ENCODE assay signal across 26 cellular contexts in genomic region chr4:71140563-71140962, GRCh38.
DNase-seq lines count a peak whose midpoint lies in the region; TF ChIP-seq lines count a peak whose summit lies in the region.
"Had no signal": no experiment of that assay in that cellular context is flagged by ENCODE, and none has a peak within 500 bp of the region (broad histone marks: within the 10 kb centered on the region; RNA-seq: fewer than 3 reads in every experiment).

No MANE protein-coding gene starts in this region.

- H3K9me2 ChIP-seq in neural cell (ENCODE audit: insufficient read depth, low read length): no peaks in the 10 kb centered on the region

- H3K9ac ChIP-seq in neural cell (ENCODE audit: low read length): no peak overlapping the region
- H3K9ac ChIP-seq in colonic mucosa (ENCODE audit: low read depth in 2 of 2, low read length in 2 of 2): no peak overlapping the region
- H3K9ac ChIP-seq: BLaER1; BLaER1 treated with 17β-estradiol and CSF1 and Interleukin-3, amounts not matched to agents 10 nM and 100 nM had no signal

- intact Hi-C loops in colonic mucosa (cut with DNase I): no loop called here

- H3K9me3 ChIP-seq in neural cell (ENCODE audit: low read length) (no peaks in the 10 kb centered on the region), colonic mucosa (no peaks in the 10 kb centered on the region)
- H3K9me3 ChIP-seq: A549; BE2C; BLaER1; BLaER1 treated with 17β-estradiol and CSF1 and Interleukin-3, amounts not matched to agents 10 nM and 100 nM; Caco-2 had no signal

- peak overlapping the region; percentile 9 for H3K27ac ChIP-seq in neural cell (ENCODE audit: low read length)
- no peak overlapping the region for H3K27ac ChIP-seq in colonic mucosa
- H3K27ac ChIP-seq: 22Rv1; A549; BLaER1; BLaER1 treated with 17β-estradiol and CSF1 and Interleukin-3, amounts not matched to agents 10 nM and 100 nM; C4-2B had no signal

- TF ChIP-seq CTCF in neural cell (IDR thresholded peaks at IDR 0.05; ENCODE audit: poor library complexity, severe bottlenecking) (no peak), colonic mucosa (IDR thresholded peaks at IDR 0.05) (no peak)

- TF ChIP-seq RAD21 in neural cell (conservative IDR thresholded peaks at IDR 0.05): no peak

- H3K27me3 ChIP-seq in neural cell (ENCODE audit: insufficient read depth, low read depth, low read length): no peaks in the 10 kb centered on the region
- H3K27me3 ChIP-seq in colonic mucosa: no peaks in the 10 kb centered on the region
- H3K27me3 ChIP-seq: BE2C; BLaER1; BLaER1 treated with 17β-estradiol and CSF1 and Interleukin-3, amounts not matched to agents 10 nM and 100 nM had no signal

- H3K36me3 ChIP-seq in neural cell (ENCODE audit: insufficient read depth, low read length) (no peaks in the 10 kb centered on the region), colonic mucosa (no peaks in the 10 kb centered on the region)
- H3K36me3 ChIP-seq: BE2C; BLaER1; BLaER1 treated with 17β-estradiol and CSF1 and Interleukin-3, amounts not matched to agents 10 nM and 100 nM had no signal

- H3K4me2 ChIP-seq in neural cell (ENCODE audit: low read length): no peak overlapping the region
- H3K4me2 ChIP-seq: A549; BLaER1; BLaER1 treated with 17β-estradiol and CSF1 and Interleukin-3, amounts not matched to agents 10 nM and 100 nM had no signal

- no peaks in the 10 kb centered on the region for H3K79me2 ChIP-seq in neural cell (replicated peaks; ENCODE audit: insufficient read depth, low read length)

- no peaks in the 10 kb centered on the region for H4K20me1 ChIP-seq in neural cell (ENCODE audit: insufficient read depth)
- H4K20me1 ChIP-seq: BLaER1; BLaER1 treated with 17β-estradiol and CSF1 and Interleukin-3, amounts not matched to agents 10 nM and 100 nM had no signal

- no peaks in the 10 kb centered on the region for H3F3A ChIP-seq in neural cell (ENCODE audit: insufficient read depth, low read length, poor library complexity, severe bottlenecking)

- H3K4me3 ChIP-seq in neural cell (ENCODE audit: low read length) (no peak overlapping the region), colonic mucosa (no peak overlapping the region)
- H3K4me3 ChIP-seq: A549; BLaER1; BLaER1 treated with 17β-estradiol and CSF1 and Interleukin-3, amounts not matched to agents 10 nM and 100 nM had no signal

- no peak overlapping the region for H2AFZ ChIP-seq in neural cell (ENCODE audit: low read depth, low read length)

- H3K4me1 ChIP-seq in colonic mucosa: no peaks in the 10 kb centered on the region
- H3K4me1 ChIP-seq: A549; BE2C; BLaER1; BLaER1 treated with 17β-estradiol and CSF1 and Interleukin-3, amounts not matched to agents 10 nM and 100 nM; Caco-2 had no signal

- TF ChIP-seq EP300 in neural cell (conservative IDR thresholded peaks at IDR 0.05; ENCODE audit: poor library complexity, severe bottlenecking): peak; percentile 77

- DNase-seq in colonic mucosa: no peak
- DNase-seq: 8988T; ACHN; AML-193; BE2C; C1 segment of cervical spinal cord; Caco-2; Calu3; CD4-positive, alpha-beta memory T cell; CD4-positive, alpha-beta T cell; CD8-positive, alpha-beta memory T cell; CD8-positive, alpha-beta T cell; COR-L47; DMS 273 treated with DMSO at 0.1 percent for 48 hours; DMS153; DMS53; DMS79; DMS79 treated with DMSO at 0.1 percent for 48 hours; DND-41; EL had no signal

TF ChIP-seq in neural cell, 6 proteins besides CTCF, POLR2A, EP300 and RAD21:
- no peak for TF ChIP-seq TAF1 (IDR thresholded peaks at IDR 0.05; ENCODE audit: low read depth)
- TF ChIP-seq SMC3 (conservative IDR thresholded peaks at IDR 0.05; ENCODE audit: poor library complexity): no peak
- peak; percentile 62 for TF ChIP-seq POLR2AphosphoS5 (IDR thresholded peaks at IDR 0.05)
- no peak for TF ChIP-seq EZH2 (IDR thresholded peaks at IDR 0.05; ENCODE audit: borderline replicate concordance, insufficient read depth, low read length, poor library complexity, severe bottlenecking)
